17 cellular contexts compared by ENCODE assay signal in the genomic region with DNA sequence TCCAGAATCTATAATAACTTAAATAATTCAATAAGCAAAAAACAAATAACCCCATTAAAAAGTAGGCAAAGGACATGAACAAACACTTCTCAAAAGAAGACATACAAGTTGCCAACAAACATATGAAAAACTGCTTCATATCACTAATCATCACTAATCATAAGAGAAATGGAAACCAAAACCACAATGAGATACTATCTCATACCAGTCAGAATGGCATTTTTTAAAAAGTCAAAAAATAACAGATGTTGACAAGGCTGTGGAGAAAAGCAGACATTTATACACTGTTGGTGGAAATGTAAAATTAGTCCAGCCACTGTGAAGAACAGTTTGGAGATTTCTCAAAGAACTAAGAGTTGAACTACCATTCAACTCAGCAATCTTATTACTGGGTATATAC. TPM values are rescaled to one million over a fixed set of nuclear protein-coding genes. Genes with fewer than 3 reads are reported as not detected.
DNase-seq lines count a peak whose midpoint lies in the region; ATAC-seq lines count a peak whose summit lies in the region.
"Had no signal": no experiment of that assay in that cellular context is flagged by ENCODE, and none has a peak within 500 bp of the region (broad histone marks: within the 10 kb centered on the region; RNA-seq: fewer than 3 reads in every experiment).

No MANE protein-coding gene starts in this region.

- H3K36me3 Mint-ChIP-seq in T-helper 17 cell (ENCODE audit: low read depth): no peaks in the 10 kb centered on the region

- DNase-seq in T-helper 17 cell (no peak), AG20443 (ENCODE audit: low spot score) (no peak), left cardiac atrium (no peak), NK-92 (lab: John Stamatoyannopoulos, UW; ENCODE audit: unreplicated experiment) (no peak), ecto neural progenitor cell (ENCODE audit: low spot score) (no peak)
- DNase-seq: activated CD4-positive, alpha-beta T cell treated with anti-CD3 and anti-CD28 coated beads for 1 hour; central memory CD4-positive, alpha-beta T cell; DMS 273 treated with DMSO at 0.1 percent for 48 hours; H9; hypothalamus; MV-4-11; NCI-H774; small intestine; stimulated activated naive CD4-positive, alpha-beta T cell treated with Interleukin-2 at 50 U/mL for 16 hours had no signal

- no peak overlapping the region for H3K4me3 Mint-ChIP-seq in T-helper 17 cell
- H3K4me3 Mint-ChIP-seq: H9 had no signal

- peak overlapping the region; percentile 34 for H3K27ac Mint-ChIP-seq in T-helper 17 cell
- H3K27ac Mint-ChIP-seq: H9 had no signal

- H3K4me1 Mint-ChIP-seq in T-helper 17 cell: peaks cover 11% of the 10 kb centered on the region
- H3K4me1 Mint-ChIP-seq: H9 had no signal

- H3K9me3 ChIP-seq in T-helper 17 cell (ENCODE audit: control insufficient read depth, low read length, poor library complexity, severe bottlenecking): no peaks in the 10 kb centered on the region

- intact Hi-C loops in left cardiac atrium (cut with DNase I): no loop called here

- H3K27me3 Mint-ChIP-seq in T-helper 17 cell: no peaks in the 10 kb centered on the region

- ATAC-seq in GM18502 (IDR thresholded peaks at IDR 0.05; ENCODE audit: poor library complexity, unreplicated experiment) (peak; percentile 86), GM19452 (IDR thresholded peaks at IDR 0.05; ENCODE audit: unreplicated experiment) (peak; percentile 53), HG03045 (IDR thresholded peaks at IDR 0.05; ENCODE audit: unreplicated experiment) (peak; percentile 53), T-helper 17 cell (peak; percentile 40), left cardiac atrium (no peak)

RNA-seq across cellular contexts. Expression of a gene that starts 19.5 kb away (rescaled TPM):
- total RNA-seq in T-helper 17 cell: 10 to 100 TPM; 18.1 to 19.0 TPM
- 10 to 100 TPM; 13.9 to 17.1 TPM for total RNA-seq in left cardiac atrium

RNA-seq across cellular contexts. Expression of a gene that starts 57.0 kb away (rescaled TPM):
- total RNA-seq in T-helper 17 cell (10 to 100 TPM; 42.4 to 45.4 TPM), left cardiac atrium (10 to 100 TPM; 22.0 to 23.1 TPM)

Comparison
In these comparisons a context has a peak if more than half of its experiments do, and no peak if none do; other contexts are left out.
1. ATAC-seq: peak in GM18502 (single experiment), GM19452 (single experiment), HG03045 (single experiment) and T-helper 17 cell (single experiment); none in left cardiac atrium (0 of 2).